ENCODE assay signal across 1 cellular context in genomic region chr2:73069855-73070650, GRCh38.
TF ChIP-seq lines count a peak whose summit lies in the region.

No MANE protein-coding gene starts in this region.

TF ChIP-seq in IMR-90, 13 proteins besides CTCF, POLR2A, EP300 and RAD21 (continued from another document):
- TF ChIP-seq ELK1 (IDR thresholded peaks at IDR 0.05; ENCODE audit: borderline replicate concordance, low read depth, low read length) (no peak), NFE2L2 (IDR thresholded peaks at IDR 0.05; ENCODE audit: low read depth, low read length) (no peak), CHD1 (IDR thresholded peaks at IDR 0.05; ENCODE audit: low read depth, low read length) (no peak), MXI1 (IDR thresholded peaks at IDR 0.05; ENCODE audit: borderline replicate concordance, low read depth, low read length) (no peak), MAZ (IDR thresholded peaks at IDR 0.05; ENCODE audit: borderline replicate concordance, low read depth, low read length) (no peak)
